24 cellular contexts compared by ENCODE assay signal in genomic region chr2:23020659-23021058, GRCh38.
"Had no signal": no experiment of that assay in that cellular context is flagged by ENCODE, and none has a peak within 500 bp of the region (broad histone marks: within the 10 kb centered on the region; RNA-seq: fewer than 3 reads in every experiment).

No MANE protein-coding gene starts in this region.

- H3K27ac Mint-ChIP-seq: IgD-negative memory B cell had no signal

- FAIRE-seq: HTR-8/SVneo, K562 had no signal

- ATAC-seq: K562, Panc1, PC-3 had no signal

- DNase-seq: Kasumi-1, MM.1S, NCI-H1092 treated with DMSO at 0.1 percent for 48 hours, NCI-H1436, NCI-H187, NCI-H2029, NCI-H2081 treated with DMSO at 0.1 percent for 48 hours, NCI-H2171, NCI-H226, NCI-H446, NCI-H510A, NCI-H524 treated with DMSO at 0.1 percent for 48 hours, NCI-H69, NCI-H774, PC-3, SHP77, SK-N-SH had no signal

- H3K9me2 ChIP-seq: SK-N-SH had no signal

- H3K4me3 Mint-ChIP-seq: IgD-negative memory B cell had no signal

- H3K4me1 Mint-ChIP-seq: IgD-negative memory B cell had no signal

- H3K4me3 ChIP-seq: K562 had no signal

- H3K4me2 ChIP-seq: KMS-11, SK-N-SH had no signal

- H3K36me3 Mint-ChIP-seq: IgD-negative memory B cell had no signal

- H3K27ac ChIP-seq: HL-60, KMS-11, RWPE1 had no signal
